ENCODE assay signal across 2 cellular contexts in the genomic region with DNA sequence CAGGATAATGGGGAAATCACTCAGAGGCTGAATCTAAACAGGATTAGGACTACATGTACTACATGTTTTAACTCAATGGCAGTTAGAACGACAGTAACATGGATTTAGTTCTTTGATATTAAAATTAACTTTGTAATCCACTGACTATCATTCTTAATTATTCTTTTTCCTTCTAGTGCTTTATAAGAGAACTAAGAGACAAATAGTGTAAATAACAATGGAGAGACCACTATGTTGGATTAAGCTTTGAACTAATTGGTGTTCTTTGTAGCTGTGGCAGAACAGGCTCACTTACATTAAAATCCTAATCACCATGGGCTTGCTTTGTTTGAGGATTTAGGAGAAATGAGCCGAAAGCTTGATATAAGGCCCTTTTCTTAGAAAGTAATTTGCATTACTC.
TF ChIP-seq lines count a peak whose summit lies in the region.

No MANE protein-coding gene starts in this region.

TF ChIP-seq in SK-N-SH, 30 proteins besides CTCF, POLR2A, EP300 and RAD21:
- TF ChIP-seq NFIC (IDR thresholded peaks at IDR 0.05; ENCODE audit: borderline replicate concordance), result no peak
- TF ChIP-seq, protein P1, sequence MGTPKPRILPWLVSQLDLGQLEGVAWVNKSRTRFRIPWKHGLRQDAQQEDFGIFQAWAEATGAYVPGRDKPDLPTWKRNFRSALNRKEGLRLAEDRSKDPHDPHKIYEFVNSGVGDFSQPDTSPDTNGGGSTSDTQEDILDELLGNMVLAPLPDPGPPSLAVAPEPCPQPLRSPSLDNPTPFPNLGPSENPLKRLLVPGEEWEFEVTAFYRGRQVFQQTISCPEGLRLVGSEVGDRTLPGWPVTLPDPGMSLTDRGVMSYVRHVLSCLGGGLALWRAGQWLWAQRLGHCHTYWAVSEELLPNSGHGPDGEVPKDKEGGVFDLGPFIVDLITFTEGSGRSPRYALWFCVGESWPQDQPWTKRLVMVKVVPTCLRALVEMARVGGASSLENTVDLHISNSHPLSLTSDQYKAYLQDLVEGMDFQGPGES (IDR thresholded peaks at IDR 0.05; ENCODE audit: low read depth, low read length), result no peak
- no peak for TF ChIP-seq TAF1 (IDR thresholded peaks at IDR 0.05; ENCODE audit: borderline replicate concordance, low read depth, low read length)
- TF ChIP-seq JUND (IDR thresholded peaks at IDR 0.05), result no peak
- TF ChIP-seq POLR2AphosphoS5 (IDR thresholded peaks at IDR 0.05; ENCODE audit: low read depth, low read length), result no peak
- TF ChIP-seq GATA2 (CRISPR knock-in tag; IDR thresholded peaks at IDR 0.05), result no peak
- TF ChIP-seq SIN3A (IDR thresholded peaks at IDR 0.05; ENCODE audit: borderline replicate concordance, low read depth, low read length), result no peak
- TF ChIP-seq SMC3 (IDR thresholded peaks at IDR 0.05; ENCODE audit: low read depth, low read length), result no peak
- no peak for TF ChIP-seq USF2 (IDR thresholded peaks at IDR 0.05; ENCODE audit: borderline replicate concordance, low read depth, low read length)
- TF ChIP-seq MEF2A (IDR thresholded peaks at IDR 0.05; ENCODE audit: borderline replicate concordance, low read depth), result no peak
- no peak for TF ChIP-seq REST (IDR thresholded peaks at IDR 0.05; ENCODE audit: low read depth, low read length)
- TF ChIP-seq RXRA (IDR thresholded peaks at IDR 0.05; ENCODE audit: borderline replicate concordance, low read depth), result no peak
- TF ChIP-seq GABPA (IDR thresholded peaks at IDR 0.05; ENCODE audit: low read depth), result no peak
- TF ChIP-seq TEAD4 (IDR thresholded peaks at IDR 0.05; ENCODE audit: borderline replicate concordance, insufficient read depth), result no peak
- TF ChIP-seq, protein P2, sequence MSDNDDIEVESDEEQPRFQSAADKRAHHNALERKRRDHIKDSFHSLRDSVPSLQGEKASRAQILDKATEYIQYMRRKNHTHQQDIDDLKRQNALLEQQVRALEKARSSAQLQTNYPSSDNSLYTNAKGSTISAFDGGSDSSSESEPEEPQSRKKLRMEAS (IDR thresholded peaks at IDR 0.05; ENCODE audit: low read depth), result no peak
- no peak for TF ChIP-seq FOXM1 (IDR thresholded peaks at IDR 0.05; ENCODE audit: low read depth)
- TF ChIP-seq ELF1 (IDR thresholded peaks at IDR 0.05), result no peak
- no peak for TF ChIP-seq FOSL2 (IDR thresholded peaks at IDR 0.05; ENCODE audit: borderline replicate concordance, low read depth)
- no peak for TF ChIP-seq NRF1 (IDR thresholded peaks at IDR 0.05; ENCODE audit: low read depth, low read length)
- TF ChIP-seq EZH2phosphoT487 (IDR thresholded peaks at IDR 0.05; ENCODE audit: borderline replicate concordance, low read depth), result no peak

TF ChIP-seq in SK-N-SH treated with all-trans-retinoic acid at 6 μM for 48 hours, 23 proteins besides CTCF, POLR2A, EP300 and RAD21:
- TF ChIP-seq ESRRG (CRISPR knock-in tag; IDR thresholded peaks at IDR 0.05) (no peak), TOX (CRISPR knock-in tag; IDR thresholded peaks at IDR 0.05; ENCODE audit: borderline replicate concordance) (no peak), CSDC2 (CRISPR knock-in tag; IDR thresholded peaks at IDR 0.05) (no peak), GLIS3 (CRISPR knock-in tag; IDR thresholded peaks at IDR 0.05) (no peak), ZFP3 (CRISPR knock-in tag; IDR thresholded peaks at IDR 0.05) (no peak), ZNF8 (CRISPR knock-in tag; IDR thresholded peaks at IDR 0.05) (no peak), ARNTL (CRISPR knock-in tag; IDR thresholded peaks at IDR 0.05; ENCODE audit: borderline replicate concordance, low read depth) (no peak), BACH2 (CRISPR knock-in tag; IDR thresholded peaks at IDR 0.05; ENCODE audit: borderline replicate concordance) (no peak), ZNF565 (CRISPR knock-in tag; conservative IDR thresholded peaks at IDR 0.05; ENCODE audit: low read depth) (no peak), PPARA (CRISPR knock-in tag; IDR thresholded peaks at IDR 0.05; ENCODE audit: borderline replicate concordance) (no peak)
- TF ChIP-seq, protein P3, sequence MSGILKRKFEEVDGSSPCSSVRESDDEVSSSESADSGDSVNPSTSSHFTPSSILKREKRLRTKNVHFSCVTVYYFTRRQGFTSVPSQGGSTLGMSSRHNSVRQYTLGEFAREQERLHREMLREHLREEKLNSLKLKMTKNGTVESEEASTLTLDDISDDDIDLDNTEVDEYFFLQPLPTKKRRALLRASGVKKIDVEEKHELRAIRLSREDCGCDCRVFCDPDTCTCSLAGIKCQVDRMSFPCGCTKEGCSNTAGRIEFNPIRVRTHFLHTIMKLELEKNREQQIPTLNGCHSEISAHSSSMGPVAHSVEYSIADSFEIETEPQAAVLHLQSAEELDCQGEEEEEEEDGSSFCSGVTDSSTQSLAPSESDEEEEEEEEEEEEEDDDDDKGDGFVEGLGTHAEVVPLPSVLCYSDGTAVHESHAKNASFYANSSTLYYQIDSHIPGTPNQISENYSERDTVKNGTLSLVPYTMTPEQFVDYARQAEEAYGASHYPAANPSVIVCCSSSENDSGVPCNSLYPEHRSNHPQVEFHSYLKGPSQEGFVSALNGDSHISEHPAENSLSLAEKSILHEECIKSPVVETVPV (CRISPR knock-in tag; IDR thresholded peaks at IDR 0.05), result no peak
